ENCODE assay signal across 1 cellular context in the genomic region with DNA sequence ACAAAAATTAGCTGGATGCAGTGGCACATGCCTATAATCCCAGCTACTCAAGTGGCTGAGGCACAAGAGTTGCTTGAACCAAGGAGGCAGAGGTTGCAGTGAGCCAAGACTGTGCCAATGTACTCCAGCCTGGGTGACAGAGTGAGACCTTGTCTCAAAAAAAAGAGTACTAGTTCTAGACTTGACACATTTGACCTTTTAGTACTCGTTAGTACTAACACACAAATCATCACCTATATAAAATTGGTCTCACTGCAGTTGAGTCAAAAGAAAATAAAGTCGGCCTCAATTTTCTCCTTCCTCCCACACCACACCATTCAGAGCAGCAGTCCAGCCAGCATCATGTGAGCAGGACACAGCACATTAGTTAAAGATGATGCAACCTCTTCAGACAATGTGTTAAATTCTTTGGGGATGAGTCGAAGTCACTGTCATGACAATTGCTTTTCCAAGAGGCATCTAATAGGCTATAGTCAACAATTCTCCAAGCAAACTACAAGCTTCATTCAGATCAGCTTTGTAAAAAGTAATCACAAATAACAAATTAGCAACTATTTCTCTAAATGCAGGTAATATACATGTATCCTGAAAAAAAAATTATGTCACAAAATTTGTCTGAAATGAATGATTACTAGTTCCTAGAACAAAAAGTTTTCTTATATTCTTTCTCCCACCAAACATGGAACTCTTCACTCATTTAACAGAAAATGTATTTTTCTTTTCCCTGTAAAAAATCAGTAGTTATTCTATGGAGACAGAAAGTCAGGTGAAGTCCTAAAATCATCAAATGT.
TF ChIP-seq lines count a peak whose summit lies in the region.

No MANE protein-coding gene starts in this region.

TF ChIP-seq in GM12878, 131 proteins besides CTCF, POLR2A, EP300 and RAD21 (continued from another document):
- TF ChIP-seq YBX1 (IDR thresholded peaks at IDR 0.05): no peak
- no peak for TF ChIP-seq ATF2 (IDR thresholded peaks at IDR 0.05; ENCODE audit: low read length)
